8 cellular contexts compared by ENCODE assay signal in the genomic region with DNA sequence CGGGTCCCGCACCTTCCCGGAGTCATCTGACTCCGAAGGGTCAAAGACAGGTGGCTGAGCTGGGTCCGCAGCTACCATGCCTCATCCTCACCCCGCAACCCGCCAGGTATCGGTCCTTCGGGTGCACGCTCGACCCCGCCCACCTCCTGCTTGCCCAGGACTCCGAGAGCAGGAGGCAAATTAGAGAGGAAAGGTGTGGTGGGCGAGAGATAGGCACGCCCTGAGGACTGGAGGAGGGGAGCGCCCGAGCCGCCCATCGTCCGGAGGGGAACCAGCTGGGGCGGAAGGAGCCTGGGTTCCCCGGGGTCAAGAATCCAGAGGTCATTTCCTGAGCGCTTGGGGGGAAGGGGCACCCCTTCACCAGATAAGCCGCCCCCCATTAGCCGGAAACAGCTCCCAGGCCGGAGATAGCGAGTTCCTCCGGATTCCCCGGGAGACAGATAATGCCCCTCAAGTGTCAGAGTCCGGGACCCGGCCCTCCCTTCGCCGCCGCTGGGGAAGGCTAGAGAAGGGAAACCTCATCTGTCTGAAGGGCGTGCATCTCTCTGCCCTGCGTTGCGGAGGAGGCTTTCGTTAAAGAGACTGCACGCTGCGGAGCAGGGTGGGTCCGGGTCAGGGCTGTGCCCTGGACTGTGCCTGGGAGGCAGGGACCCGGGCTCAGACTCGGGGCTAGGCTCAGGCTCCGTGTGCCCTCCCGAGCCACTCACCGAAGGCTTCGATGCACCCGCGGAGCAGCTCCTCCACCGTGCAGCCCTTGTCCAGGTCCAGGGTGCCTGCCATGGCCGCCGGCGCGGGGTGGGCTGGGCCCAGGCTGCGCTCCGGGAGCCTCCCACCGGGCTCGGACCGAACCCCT. TPM values are rescaled to one million over a fixed set of nuclear protein-coding genes. Genes with fewer than 3 reads are reported as not detected.
DNase-seq lines count a peak whose midpoint lies in the region; ATAC-seq lines count a peak whose summit lies in the region.

No MANE protein-coding gene starts in this region.

- DNase-seq in CD8-positive, alpha-beta memory T cell = peak in 1 of 5 donors; percentile 60
- DNase-seq in activated naive CD8-positive, alpha-beta T cell treated with anti-CD3 and anti-CD28 coated beads, Interleukin-2, amount 50 U/mL, for 24 hours = peak; percentile 42
- DNase-seq in iris pigment epithelial cell (ENCODE audit: low read depth) (peak; percentile 21), NCI-H1436 (lab: John Stamatoyannopoulos, UW) (no peak), NCI-H2081 (lab: John Stamatoyannopoulos, UW) (no peak)

- CTCF ChIA-PET in CD8-positive, alpha-beta memory T cell (lab: Charles Lee) = interaction anchor here (0.9 to 18.5 kb wide), 14 partner anchors 9 to 294 kb away, joined by 3 to 441 read pairs (median 4); a partner anchor contains a TSS

- H3K9ac ChIP-seq in stomach smooth muscle (ENCODE audit: low read length in 2 of 2) = peak overlapping the region; percentile 42 to 52

- no peaks in the 10 kb centered on the region for H3K9me3 ChIP-seq in CD8-positive, alpha-beta memory T cell (ENCODE audit: low read length)
- H3K9me3 ChIP-seq in stomach smooth muscle (ENCODE audit: control insufficient read depth in 2 of 2, low read length in 2 of 2) = no peaks in the 10 kb centered on the region

- peaks cover 0 to 7% of the 10 kb centered on the region in 2 donors for H3K27me3 Mint-ChIP-seq in CD8-positive, alpha-beta memory T cell
- H3K27me3 Mint-ChIP-seq in activated naive CD8-positive, alpha-beta T cell treated with anti-CD3 and anti-CD28 coated beads, Interleukin-2, amount 50 U/mL, for 24 hours = peaks cover 7% of the 10 kb centered on the region

- H3K4me3 Mint-ChIP-seq in CD8-positive, alpha-beta memory T cell = peak overlapping the region; percentile 73 to 90 (median 80)
- peak overlapping the region; percentile 63 for H3K4me3 Mint-ChIP-seq in activated naive CD8-positive, alpha-beta T cell treated with anti-CD3 and anti-CD28 coated beads, Interleukin-2, amount 50 U/mL, for 24 hours

- peak overlapping the region; percentile 77 for H3K27ac ChIP-seq in CD8-positive, alpha-beta memory T cell (ENCODE audit: low read depth, low read length)
- H3K27ac ChIP-seq in stomach smooth muscle (ENCODE audit: low read length) = peak overlapping the region; percentile 77

- peaks cover 31 to 64% (median 37%) of the 10 kb centered on the region in 3 donors for H3K4me1 Mint-ChIP-seq in CD8-positive, alpha-beta memory T cell
- H3K4me1 Mint-ChIP-seq in activated naive CD8-positive, alpha-beta T cell treated with anti-CD3 and anti-CD28 coated beads, Interleukin-2, amount 50 U/mL, for 24 hours = peaks cover 25% of the 10 kb centered on the region

- H3K36me3 ChIP-seq in CD8-positive, alpha-beta memory T cell (ENCODE audit: insufficient read depth, low read length) = peaks cover 14% of the 10 kb centered on the region
- H3K36me3 ChIP-seq in stomach smooth muscle (ENCODE audit: control insufficient read depth in 2 of 2, insufficient read depth in 2 of 2, low read length in 2 of 2) = no peaks in the 10 kb centered on the region

- H3K4me3 ChIP-seq in CD8-positive, alpha-beta memory T cell (ENCODE audit: low read length) = peak overlapping the region; percentile 87
- peak overlapping the region; percentile 52 to 84 for H3K4me3 ChIP-seq in stomach smooth muscle (ENCODE audit: low read length in 2 of 2)

- no peaks in the 10 kb centered on the region for H3K9me3 Mint-ChIP-seq in CD8-positive, alpha-beta memory T cell
- no peaks in the 10 kb centered on the region for H3K9me3 Mint-ChIP-seq in activated naive CD8-positive, alpha-beta T cell treated with anti-CD3 and anti-CD28 coated beads, Interleukin-2, amount 50 U/mL, for 24 hours

- POLR2A ChIA-PET in CD8-positive, alpha-beta memory T cell (lab: Charles Lee) = interaction anchor here (0.5 to 8.0 kb wide), 6 partner anchors 9 to 69 kb away, joined by 3 to 220 read pairs (median 4); a partner anchor contains a TSS

- peak; percentile 17 for ATAC-seq in HG02885 (IDR thresholded peaks at IDR 0.05; ENCODE audit: poor library complexity, unreplicated experiment)
- ATAC-seq in activated naive CD8-positive, alpha-beta T cell treated with anti-CD3 and anti-CD28 coated beads, Interleukin-2, amount 50 U/mL, for 24 hours = peak; percentile 9
- ATAC-seq in GM18498 (IDR thresholded peaks at IDR 0.05; ENCODE audit: unreplicated experiment) = no peak

- peaks cover 6 to 50% (median 10%) of the 10 kb centered on the region in 3 donors for H3K36me3 Mint-ChIP-seq in CD8-positive, alpha-beta memory T cell
- H3K36me3 Mint-ChIP-seq in activated naive CD8-positive, alpha-beta T cell treated with anti-CD3 and anti-CD28 coated beads, Interleukin-2, amount 50 U/mL, for 24 hours (ENCODE audit: low read depth) = no peaks in the 10 kb centered on the region

- H3K27ac Mint-ChIP-seq in CD8-positive, alpha-beta memory T cell = peak overlapping the region; percentile 23 to 89 (median 73)
- no peak overlapping the region for H3K27ac Mint-ChIP-seq in activated naive CD8-positive, alpha-beta T cell treated with anti-CD3 and anti-CD28 coated beads, Interleukin-2, amount 50 U/mL, for 24 hours

- H3K27me3 ChIP-seq in CD8-positive, alpha-beta memory T cell (ENCODE audit: insufficient read depth, low read length, poor library complexity, severe bottlenecking) = no peaks in the 10 kb centered on the region
- H3K27me3 ChIP-seq in stomach smooth muscle (ENCODE audit: control insufficient read depth in 1 of 2, insufficient read depth in 2 of 2, low read length in 2 of 2) = no peaks in the 10 kb centered on the region

- peaks cover 31% of the 10 kb centered on the region for H3K4me1 ChIP-seq in CD8-positive, alpha-beta memory T cell (ENCODE audit: insufficient read depth, low read length)
- peaks cover 44% of the 10 kb centered on the region for H3K4me1 ChIP-seq in stomach smooth muscle (ENCODE audit: control insufficient read depth, insufficient read depth, low read length)

RNA-seq across cellular contexts. Expression of a gene that starts 1.6 kb away (rescaled TPM):
- total RNA-seq in CD8-positive, alpha-beta memory T cell = 10 to 100 TPM; 30.2 to 33.5 TPM
- polyA plus RNA-seq in CD8-positive, alpha-beta memory T cell = 145 TPM

RNA-seq across cellular contexts. Expression of a gene that starts 17.5 kb away (rescaled TPM):
- total RNA-seq in CD8-positive, alpha-beta memory T cell = 1 to 10 TPM; 2.2 TPM
- 0.15 TPM for polyA plus RNA-seq in CD8-positive, alpha-beta memory T cell

RNA-seq across cellular contexts. Expression of a gene that starts 19.3 kb away (rescaled TPM):
- total RNA-seq in CD8-positive, alpha-beta memory T cell = under 1 TPM; 0.55 to 0.75 TPM
- polyA plus RNA-seq in CD8-positive, alpha-beta memory T cell = not detected

RNA-seq across cellular contexts. Expression of a gene that starts 36.0 kb away (rescaled TPM):
- total RNA-seq in CD8-positive, alpha-beta memory T cell = 100 to 1,000 TPM; 403 to 423 TPM
- 176 TPM for polyA plus RNA-seq in CD8-positive, alpha-beta memory T cell

Comparison
In these comparisons a context has a peak if more than half of its experiments do, and no peak if none do; other contexts are left out.
1. DNase-seq: peak in activated naive CD8-positive, alpha-beta T cell treated with anti-CD3 and anti-CD28 coated beads, Interleukin-2, amount 50 U/mL, for 24 hours (single experiment) and iris pigment epithelial cell (single experiment); none in NCI-H1436 (single experiment) and NCI-H2081 (0 of 2).